ENCODE assay signal across 22 cellular contexts in genomic region chr1:46118856-46119255, GRCh38. TPM values are rescaled to one million over a fixed set of nuclear protein-coding genes. Genes with fewer than 3 reads are reported as not detected.
DNase-seq lines count a peak whose midpoint lies in the region; ATAC-seq, FAIRE-seq and TF ChIP-seq lines count a peak whose summit lies in the region.
"Had no signal": no experiment of that assay in that cellular context is flagged by ENCODE, and none has a peak within 500 bp of the region (broad histone marks: within the 10 kb centered on the region; RNA-seq: fewer than 3 reads in every experiment).

No MANE protein-coding gene starts in this region.

- TF ChIP-seq CTCF in glutamatergic neuron (IDR thresholded peaks at IDR 0.05; ENCODE audit: partially characterized antibody, unreplicated experiment), result no peak

- H3K36me3 Mint-ChIP-seq in glutamatergic neuron (ENCODE audit: unreplicated experiment), result no peaks in the 10 kb centered on the region
- H3K36me3 Mint-ChIP-seq: CD4-positive, alpha-beta memory T cell had no signal

- ATAC-seq in left ventricle myocardium superior (peak; percentile 56), Right ventricle myocardium inferior (no peak)

- peak; percentile 35 for FAIRE-seq in GM19239 (lab: Jason Lieb, UNC)
- FAIRE-seq: GM12891, H1 had no signal

- H3K9me3 Mint-ChIP-seq in glutamatergic neuron (ENCODE audit: unreplicated experiment), result no peaks in the 10 kb centered on the region
- H3K9me3 Mint-ChIP-seq: CD4-positive, alpha-beta memory T cell had no signal

- peak overlapping the region; percentile 53 for H3K27ac Mint-ChIP-seq in glutamatergic neuron (ENCODE audit: unreplicated experiment)

- DNase-seq in left ventricle myocardium superior (no peak), Right ventricle myocardium inferior (ENCODE audit: missing footprints) (no peak), GM19239 (ENCODE audit: insufficient read length, low spot score) (no peak), glutamatergic neuron (no peak), HUDEP-2 (lab: John Stamatoyannopoulos, UW; ENCODE audit: unreplicated experiment in 76 of 76) (no peak), SW 1271 (lab: John Stamatoyannopoulos, UW) (no peak)
- DNase-seq: C1 segment of cervical spinal cord; Calu3; CD4-positive, alpha-beta memory T cell; COR-L47; DMS53; DMS79 treated with DMSO at 0.1 percent for 48 hours; GF-D8; GM23248; H7; HCEC 1CT had no signal

- H3K4me1 Mint-ChIP-seq in glutamatergic neuron (ENCODE audit: low read depth, unreplicated experiment), result peaks cover 7% of the 10 kb centered on the region

- intact Hi-C loops in left ventricle myocardium superior (cut with micrococcal nuclease), result no loop called here
- intact Hi-C loops in Right ventricle myocardium inferior (cut with DNase I), result no loop called here

- no peak overlapping the region for H3K4me3 Mint-ChIP-seq in glutamatergic neuron (ENCODE audit: unreplicated experiment)
- H3K4me3 Mint-ChIP-seq: CD4-positive, alpha-beta memory T cell had no signal

- peaks cover 2% of the 10 kb centered on the region for H3K27me3 Mint-ChIP-seq in glutamatergic neuron (ENCODE audit: unreplicated experiment)

RNA-seq across cellular contexts. Expression of gene PIK3R3, which starts 13.6 kb away (rescaled TPM):
- total RNA-seq in left ventricle myocardium superior, result 26.2 TPM
- total RNA-seq in Right ventricle myocardium inferior, result 22.6 TPM
- 156 TPM for total RNA-seq in glutamatergic neuron (ENCODE audit: unreplicated experiment)

RNA-seq across cellular contexts. Expression of gene TSPAN1, which starts 56.0 kb away (rescaled TPM):
- total RNA-seq in left ventricle myocardium superior (0.72 TPM), Right ventricle myocardium inferior (1.1 TPM), glutamatergic neuron (ENCODE audit: unreplicated experiment) (2.3 TPM)
- total RNA-seq: A673; CD4-positive, alpha-beta memory T cell; Daoy; GM23248; H1; H7 had no signal

RNA-seq across cellular contexts. Expression of gene P3R3URF, which starts 57.4 kb away (rescaled TPM):
- total RNA-seq in left ventricle myocardium superior (not detected), Right ventricle myocardium inferior (not detected), glutamatergic neuron (ENCODE audit: unreplicated experiment) (not detected)
- total RNA-seq: A172; A673; Calu3; CD4-positive, alpha-beta memory T cell; Daoy; G401; GM23248; H1; H7 had no signal
